In genomic region chr3:154795582-154795981, GRCh38 we compare ENCODE assay signal across 13 cellular contexts.
DNase-seq lines count a peak whose midpoint lies in the region; ATAC-seq, FAIRE-seq and TF ChIP-seq lines count a peak whose summit lies in the region.
"Had no signal": no experiment of that assay in that cellular context is flagged by ENCODE, and none has a peak within 500 bp of the region (broad histone marks: within the 10 kb centered on the region; RNA-seq: fewer than 3 reads in every experiment).

No MANE protein-coding gene starts in this region.

- H3K4me3 ChIP-seq in AG04449 (ENCODE audit: low read depth, low read length) (no peak overlapping the region), bronchial epithelial cell (ENCODE audit: low read depth, low read length) (no peak overlapping the region), Karpas-422 (ENCODE audit: low read length) (no peak overlapping the region)
- H3K4me3 ChIP-seq: pancreas had no signal

- FAIRE-seq in bronchial epithelial cell (lab: Jason Lieb, UNC), result peak; percentile 60
- FAIRE-seq: GM12891, pancreas had no signal

- H3K4me1 Mint-ChIP-seq in activated CD4-positive, alpha-beta memory T cell treated with anti-CD3 and anti-CD28 coated beads for 36 hours (ENCODE audit: low read depth), result no peaks in the 10 kb centered on the region
- H3K4me1 Mint-ChIP-seq: CD4-positive, alpha-beta memory T cell had no signal

- H3K4me2 ChIP-seq in Karpas-422 (ENCODE audit: low read depth, low read length, poor library complexity, severe bottlenecking), result no peak overlapping the region

- DNase-seq in AG04449 (ENCODE audit: low read depth, low spot score), result peak; percentile 94
- DNase-seq in HS-27A (ENCODE audit: low read depth), result peak; percentile 88
- peak; percentile 94 for DNase-seq in bronchial epithelial cell (ENCODE audit: low read depth)
- DNase-seq in kidney tubule cell (ENCODE audit: low spot score), result peak; percentile 92
- no peak for DNase-seq in Karpas-422
- DNase-seq in activated CD4-positive, alpha-beta memory T cell treated with anti-CD3 and anti-CD28 coated beads for 36 hours, result no peak
- DNase-seq in HT-29 (ENCODE audit: low spot score), result no peak
- DNase-seq: activated effector memory CD4-positive, alpha-beta T cell treated with anti-CD3 and anti-CD28 coated beads, Interleukin-2, amount 50 U/mL, for 16 hours; CD4-positive, alpha-beta memory T cell; effector memory CD4-positive, alpha-beta T cell; pancreas had no signal

- no peaks in the 10 kb centered on the region for H3K9me2 ChIP-seq in Karpas-422 (replicated peaks; ENCODE audit: insufficient read depth, low read length)

- no peak for ATAC-seq in HG02870 (IDR thresholded peaks at IDR 0.05; ENCODE audit: unreplicated experiment)

- H3K36me3 ChIP-seq in bronchial epithelial cell (ENCODE audit: control insufficient read depth, insufficient read depth, low read length) (no peaks in the 10 kb centered on the region), Karpas-422 (ENCODE audit: insufficient read depth, low read length) (no peaks in the 10 kb centered on the region)
- H3K36me3 ChIP-seq: pancreas had no signal

- no peaks in the 10 kb centered on the region for H3K27me3 Mint-ChIP-seq in activated CD4-positive, alpha-beta memory T cell treated with anti-CD3 and anti-CD28 coated beads for 36 hours
- H3K27me3 Mint-ChIP-seq: CD4-positive, alpha-beta memory T cell had no signal

- no peak overlapping the region for H2AFZ ChIP-seq in Karpas-422 (ENCODE audit: low read length)

- H3K27me3 ChIP-seq in bronchial epithelial cell (ENCODE audit: control insufficient read depth, insufficient read depth, low read length) (no peaks in the 10 kb centered on the region), Karpas-422 (ENCODE audit: low read length) (no peaks in the 10 kb centered on the region)
- H3K27me3 ChIP-seq: pancreas had no signal

- no peak overlapping the region for H3K4me3 Mint-ChIP-seq in activated CD4-positive, alpha-beta memory T cell treated with anti-CD3 and anti-CD28 coated beads for 36 hours
- H3K4me3 Mint-ChIP-seq: CD4-positive, alpha-beta memory T cell had no signal

- no peaks in the 10 kb centered on the region for H3K9me3 ChIP-seq in Karpas-422 (ENCODE audit: low read length)
- H3K9me3 ChIP-seq: pancreas had no signal

- no peaks in the 10 kb centered on the region for H3K36me3 Mint-ChIP-seq in activated CD4-positive, alpha-beta memory T cell treated with anti-CD3 and anti-CD28 coated beads for 36 hours
- H3K36me3 Mint-ChIP-seq: CD4-positive, alpha-beta memory T cell had no signal

- POLR2A ChIA-PET in AG04449 (lab: Yijun Ruan, JAX), result no interaction called here
- POLR2A ChIA-PET in activated CD4-positive, alpha-beta memory T cell treated with anti-CD3 and anti-CD28 coated beads for 36 hours (lab: Charles Lee), result no interaction called here

- no peak for TF ChIP-seq CTCF in AG04449 (IDR thresholded peaks at IDR 0.05; ENCODE audit: insufficient read depth, low read length, missing control alignments)
- TF ChIP-seq CTCF in bronchial epithelial cell (IDR thresholded peaks at IDR 0.05; ENCODE audit: insufficient read depth, low read length, severe bottlenecking), result no peak

- no peak overlapping the region for H3K9ac ChIP-seq in Karpas-422 (ENCODE audit: low read length)

- no peaks in the 10 kb centered on the region for H3K79me2 ChIP-seq in Karpas-422 (ENCODE audit: low read length)

- H4K20me1 ChIP-seq in Karpas-422 (ENCODE audit: insufficient read depth, low read depth, low read length), result no peaks in the 10 kb centered on the region

- no peak overlapping the region for H3K27ac Mint-ChIP-seq in activated CD4-positive, alpha-beta memory T cell treated with anti-CD3 and anti-CD28 coated beads for 36 hours
- H3K27ac Mint-ChIP-seq: CD4-positive, alpha-beta memory T cell had no signal

- CTCF ChIA-PET in AG04449 (lab: Yijun Ruan, JAX), result interaction anchor here (1.0 kb wide), 2 partner anchors 10 to 91 kb away, joined by 3 read pairs; no protein-coding TSS in a partner anchor
- CTCF ChIA-PET in activated CD4-positive, alpha-beta memory T cell treated with anti-CD3 and anti-CD28 coated beads for 36 hours (lab: Charles Lee), result no interaction called here

- H3K9me3 Mint-ChIP-seq in activated CD4-positive, alpha-beta memory T cell treated with anti-CD3 and anti-CD28 coated beads for 36 hours, result no peaks in the 10 kb centered on the region

- no peaks in the 10 kb centered on the region for H3K4me1 ChIP-seq in Karpas-422 (ENCODE audit: low read length)
- H3K4me1 ChIP-seq: pancreas had no signal

- H3K27ac ChIP-seq in Karpas-422 (ENCODE audit: low read length), result no peak overlapping the region
- H3K27ac ChIP-seq: pancreas had no signal

- intact Hi-C loops in activated CD4-positive, alpha-beta memory T cell treated with anti-CD3 and anti-CD28 coated beads for 36 hours (cut with micrococcal nuclease), result no loop called here

Comparison
In these comparisons a context has a peak if more than half of its experiments do, and no peak if none do; other contexts are left out.
1. DNase-seq: peak in AG04449 (single experiment), HS-27A (single experiment), bronchial epithelial cell (single experiment) and kidney tubule cell (single experiment); none in Karpas-422 (single experiment), activated CD4-positive, alpha-beta memory T cell treated with anti-CD3 and anti-CD28 coated beads for 36 hours (single experiment) and HT-29 (single experiment).